In the genomic region with DNA sequence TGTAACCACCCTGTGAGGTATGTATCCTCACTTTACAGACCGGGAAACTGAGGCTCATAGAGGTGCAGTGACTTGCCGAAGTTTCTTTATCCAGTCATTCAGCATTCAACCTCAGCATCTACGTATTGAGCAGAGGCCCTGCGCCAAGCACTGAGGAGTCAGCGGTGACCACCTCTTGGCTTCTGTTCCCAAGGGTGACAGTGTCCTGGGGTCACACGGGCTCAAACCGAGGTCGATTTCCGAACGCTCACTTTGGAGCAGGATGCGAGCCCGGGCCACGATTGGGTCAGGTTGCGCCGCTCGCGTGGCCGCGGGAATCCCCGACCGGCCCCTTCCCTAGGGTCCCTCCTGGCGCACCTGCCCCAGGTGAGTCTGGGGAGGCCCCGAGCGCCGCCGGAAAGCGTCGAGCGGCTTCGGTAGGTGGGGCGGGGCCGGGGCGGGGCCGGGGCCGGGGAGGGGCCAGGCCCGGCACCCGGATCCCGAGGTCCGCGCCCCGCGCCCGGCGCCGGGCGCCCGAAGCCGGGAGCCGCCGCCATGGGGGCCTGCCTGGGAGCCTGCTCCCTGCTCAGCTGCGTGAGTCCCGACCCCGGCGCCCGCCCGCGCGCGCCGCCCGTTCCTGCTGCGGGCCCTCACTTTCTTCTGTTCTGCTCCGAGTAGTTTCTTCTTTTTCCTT, we compare ENCODE assay signal across 1 cellular context.
TF ChIP-seq lines count a peak whose summit lies in the region.

A gene (plus strand): TSS at position 482 of the 673 bp plus-strand sequence. CDS start 53 bp downstream, at position 535.

TF ChIP-seq in HepG2, 621 proteins besides CTCF, POLR2A, EP300 and RAD21 (continued from another document):
- TF ChIP-seq, protein P1, sequence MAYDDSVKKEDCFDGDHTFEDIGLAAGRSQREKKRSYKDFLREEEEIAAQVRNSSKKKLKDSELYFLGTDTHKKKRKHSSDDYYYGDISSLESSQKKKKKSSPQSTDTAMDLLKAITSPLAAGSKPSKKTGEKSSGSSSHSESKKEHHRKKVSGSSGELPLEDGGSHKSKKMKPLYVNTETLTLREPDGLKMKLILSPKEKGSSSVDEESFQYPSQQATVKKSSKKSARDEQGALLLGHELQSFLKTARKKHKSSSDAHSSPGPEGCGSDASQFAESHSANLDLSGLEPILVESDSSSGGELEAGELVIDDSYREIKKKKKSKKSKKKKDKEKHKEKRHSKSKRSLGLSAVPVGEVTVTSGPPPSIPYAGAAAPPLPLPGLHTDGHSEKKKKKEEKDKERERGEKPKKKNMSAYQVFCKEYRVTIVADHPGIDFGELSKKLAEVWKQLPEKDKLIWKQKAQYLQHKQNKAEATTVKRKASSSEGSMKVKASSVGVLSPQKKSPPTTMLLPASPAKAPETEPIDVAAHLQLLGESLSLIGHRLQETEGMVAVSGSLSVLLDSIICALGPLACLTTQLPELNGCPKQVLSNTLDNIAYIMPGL (CRISPR knock-in tag; IDR thresholded peaks at IDR 0.05; ENCODE audit: borderline replicate concordance in 1 of 2, low read depth in 1 of 2): 0 out of 4 replicates have a peak, but pooled peaks of 1 of the 2 experiments have one; percentile 11
- TF ChIP-seq ZMYM3 (CRISPR knock-in tag; IDR thresholded peaks at IDR 0.05) (peak; percentile 21; the same call in 1 of the 2 replicates), U2AF2 (IDR thresholded peaks at IDR 0.05; ENCODE audit: low read depth, low read length) (no peak), GTF3A (CRISPR knock-in tag; conservative IDR thresholded peaks at IDR 0.05) (0 out of 2 replicates have a peak, but pooled peaks have one; percentile 2), ZEB1 (IDR thresholded peaks at IDR 0.05; ENCODE audit: insufficient replicate concordance, low read depth) (peak; percentile 96), GABPB1 (CRISPR knock-in tag; IDR thresholded peaks at IDR 0.05) (0 out of 2 replicates have a peak, but pooled peaks have one; percentile 1), ZNF891 (CRISPR knock-in tag; IDR thresholded peaks at IDR 0.05) (0 out of 2 replicates have a peak, but pooled peaks have one; percentile 7)
